ENCODE assay signal across 10 cellular contexts in genomic region chr7:2560175-2560695, GRCh38. TPM values are rescaled to one million over a fixed set of nuclear protein-coding genes. Genes with fewer than 3 reads are reported as not detected.
DNase-seq lines count a peak whose midpoint lies in the region; ATAC-seq and TF ChIP-seq lines count a peak whose summit lies in the region.
"Had no signal": no experiment of that assay in that cellular context is flagged by ENCODE, and none has a peak within 500 bp of the region (broad histone marks: within the 10 kb centered on the region; RNA-seq: fewer than 3 reads in every experiment).

No MANE protein-coding gene starts in this region.

- no peak for TF ChIP-seq EP300 in suprapubic skin (IDR thresholded peaks at IDR 0.05)

- no peaks in the 10 kb centered on the region for H3K36me3 ChIP-seq in RWPE2 (ENCODE audit: low read depth)
- no peaks in the 10 kb centered on the region for H3K36me3 ChIP-seq in suprapubic skin

- H3K27me3 Mint-ChIP-seq in activated T-cell treated with anti-CD3 and anti-CD28 coated beads, Interleukin-2, amount 50 U/mL, for 4 hours (ENCODE audit: low read depth), result no peaks in the 10 kb centered on the region

- TF ChIP-seq POLR2A in suprapubic skin (IDR thresholded peaks at IDR 0.05), result no peak

- ATAC-seq in activated T-cell treated with anti-CD3 and anti-CD28 coated beads, Interleukin-2, amount 50 U/mL, for 4 hours, result no peak
- ATAC-seq in RWPE2 (ENCODE audit: low read depth) (no peak), HG03175 (IDR thresholded peaks at IDR 0.05; ENCODE audit: unreplicated experiment) (no peak), HG03196 (IDR thresholded peaks at IDR 0.05; ENCODE audit: unreplicated experiment) (no peak)

- whole genome bisulfite sequencing in suprapubic skin, result 70% methylated on average over 9 of the region's 9 CpGs

- no peaks in the 10 kb centered on the region for H3K9me3 Mint-ChIP-seq in activated T-cell treated with anti-CD3 and anti-CD28 coated beads, Interleukin-2, amount 50 U/mL, for 4 hours

- no peaks in the 10 kb centered on the region for H3K27me3 ChIP-seq in RWPE2 (ENCODE audit: insufficient read depth, poor library complexity, severe bottlenecking)
- no peaks in the 10 kb centered on the region for H3K27me3 ChIP-seq in suprapubic skin

- DNase-seq in activated T-cell treated with anti-CD3 and anti-CD28 coated beads, Interleukin-2, amount 50 U/mL, for 4 hours, result no peak
- no peak for DNase-seq in activated T-cell treated with anti-CD3 and anti-CD28 coated beads, Interleukin-2, amount 50 U/mL, for 48 hours
- DNase-seq in RWPE2 (ENCODE audit: low spot score), result peak; percentile 41
- no peak for DNase-seq in foreskin fibroblast
- no peak for DNase-seq in suprapubic skin (ENCODE audit: low spot score in 2 of 2)
- no peak for DNase-seq in superior temporal gyrus (ENCODE audit: extremely low spot score)
- DNase-seq: activated CD4-positive, alpha-beta T cell treated with anti-CD3 and anti-CD28 coated beads, Interleukin-2, amount 50 U/mL, for 48 hours; DMS79 treated with DMSO at 0.1 percent for 48 hours had no signal

- H3K4me1 ChIP-seq in RWPE2 (ENCODE audit: insufficient read depth, poor library complexity, severe bottlenecking), result no peaks in the 10 kb centered on the region
- peaks cover 33% of the 10 kb centered on the region for H3K4me1 ChIP-seq in suprapubic skin

- no peaks in the 10 kb centered on the region for H3K36me3 Mint-ChIP-seq in activated T-cell treated with anti-CD3 and anti-CD28 coated beads, Interleukin-2, amount 50 U/mL, for 4 hours (ENCODE audit: insufficient read depth)

- H3K27ac ChIP-seq in RWPE2 (ENCODE audit: poor library complexity, severe bottlenecking) (peak overlapping the region; percentile 33), suprapubic skin (no peak overlapping the region)

- H3K4me3 ChIP-seq in RWPE2 (ENCODE audit: severe bottlenecking) (no peak overlapping the region), foreskin fibroblast (ENCODE audit: low read depth in 1 of 2, low read length in 2 of 2) (peak overlapping the region; percentile 81 to 95), suprapubic skin (peak overlapping the region; percentile 99)

- H3K4me3 Mint-ChIP-seq in activated T-cell treated with anti-CD3 and anti-CD28 coated beads, Interleukin-2, amount 50 U/mL, for 4 hours, result peak overlapping the region; percentile 78

- H3K4me1 Mint-ChIP-seq in activated T-cell treated with anti-CD3 and anti-CD28 coated beads, Interleukin-2, amount 50 U/mL, for 4 hours (ENCODE audit: low read depth), result peaks cover 17% of the 10 kb centered on the region

- H3K9me3 ChIP-seq in RWPE2 (ENCODE audit: severe bottlenecking) (no peaks in the 10 kb centered on the region), suprapubic skin (no peaks in the 10 kb centered on the region)

- TF ChIP-seq CTCF in RWPE2 (IDR thresholded peaks at IDR 0.05; ENCODE audit: poor library complexity, severe bottlenecking) (no peak), foreskin fibroblast (IDR thresholded peaks at IDR 0.05; ENCODE audit: low read depth, low read length) (no peak), suprapubic skin (IDR thresholded peaks at IDR 0.05) (no peak)

RNA-seq across cellular contexts. Expression of gene IQCE, which starts 1.5 kb away (rescaled TPM):
- total RNA-seq in activated T-cell treated with anti-CD3 and anti-CD28 coated beads, Interleukin-2, amount 50 U/mL, for 4 hours, result 10 to 100 TPM in 1 of 3 donors, 1 to 10 TPM in 2; 8.9 to 10.4 (median 9.0) TPM
- 10 to 100 TPM; 10.1 to 18.8 (median 15.7) TPM for total RNA-seq in suprapubic skin

RNA-seq across cellular contexts. Expression of gene BRAT1, which starts 4.9 kb away (rescaled TPM):
- 10 to 100 TPM; 40.7 to 55.0 (median 42.6) TPM for total RNA-seq in activated T-cell treated with anti-CD3 and anti-CD28 coated beads, Interleukin-2, amount 50 U/mL, for 4 hours
- total RNA-seq in suprapubic skin, result 10 to 100 TPM; 51.5 to 79.3 (median 63.3) TPM

RNA-seq across cellular contexts. Expression of gene LFNG, which starts 40.7 kb away (rescaled TPM):
- total RNA-seq in activated T-cell treated with anti-CD3 and anti-CD28 coated beads, Interleukin-2, amount 50 U/mL, for 4 hours, result 10 to 100 TPM; 16.1 to 17.7 (median 17.7) TPM
- total RNA-seq in suprapubic skin, result 100 to 1,000 TPM; 105 to 198 (median 150) TPM

Comparison
In these comparisons a context has a peak if more than half of its experiments do, and no peak if none do; other contexts are left out.
1. RNA of gene LFNG, which starts 40.7 kb away (total RNA-seq): 105 to 198 TPM in suprapubic skin; 16.1 to 17.7 TPM in activated T-cell treated with anti-CD3 and anti-CD28 coated beads, Interleukin-2, amount 50 U/mL, for 4 hours; every median in the first group is over 4 times any median in the second.